1 cellular context compared by ENCODE assay signal in the genomic region with DNA sequence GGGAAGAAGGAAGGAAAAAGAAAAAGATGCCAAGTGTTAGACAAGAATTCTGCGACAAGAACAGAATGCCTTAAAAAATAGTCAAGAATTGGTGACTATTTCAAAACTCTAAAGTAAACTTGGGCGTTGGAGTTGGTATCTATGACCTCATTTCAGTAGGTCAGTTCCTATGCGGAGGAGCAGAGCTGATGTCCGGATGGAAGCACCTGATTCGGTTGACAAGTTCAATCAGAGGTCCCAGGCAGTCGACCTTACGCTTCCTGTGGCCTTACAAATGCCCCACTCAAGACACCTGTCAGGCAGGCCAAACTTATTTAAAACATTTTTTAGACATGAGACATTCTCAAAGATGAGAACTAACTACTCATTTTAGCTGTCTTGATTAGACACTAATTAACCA.
A peak's percentile ranks its signal among the peaks of the same experiment; 100 is the strongest.
TF ChIP-seq lines count a peak whose summit lies in the region.

No MANE protein-coding gene starts in this region.

TF ChIP-seq in K562, 482 proteins besides CTCF, POLR2A, EP300 and RAD21 (continued from another document):
- no peak for TF ChIP-seq ZNF311 (CRISPR knock-in tag; IDR thresholded peaks at IDR 0.05)
- TF ChIP-seq NCOA1 (IDR thresholded peaks at IDR 0.05; ENCODE audit: low read depth) = peak; percentile 31; the same call in 1 of the 2 replicates
- peak; percentile 51 to 70; a peak in 3 of 4 replicates for TF ChIP-seq TRIM24 (IDR thresholded peaks at IDR 0.05)
- TF ChIP-seq, protein P1, sequence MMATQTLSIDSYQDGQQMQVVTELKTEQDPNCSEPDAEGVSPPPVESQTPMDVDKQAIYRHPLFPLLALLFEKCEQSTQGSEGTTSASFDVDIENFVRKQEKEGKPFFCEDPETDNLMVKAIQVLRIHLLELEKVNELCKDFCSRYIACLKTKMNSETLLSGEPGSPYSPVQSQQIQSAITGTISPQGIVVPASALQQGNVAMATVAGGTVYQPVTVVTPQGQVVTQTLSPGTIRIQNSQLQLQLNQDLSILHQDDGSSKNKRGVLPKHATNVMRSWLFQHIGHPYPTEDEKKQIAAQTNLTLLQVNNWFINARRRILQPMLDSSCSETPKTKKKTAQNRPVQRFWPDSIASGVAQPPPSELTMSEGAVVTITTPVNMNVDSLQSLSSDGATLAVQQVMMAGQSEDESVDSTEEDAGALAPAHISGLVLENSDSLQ (IDR thresholded peaks at IDR 0.05) = peak; percentile 21; the same call in 1 of the 2 replicates
- peak; percentile 33; the same call in 1 of the 2 replicates for TF ChIP-seq ZEB2 (IDR thresholded peaks at IDR 0.05)
- TF ChIP-seq CCAR2 (IDR thresholded peaks at IDR 0.05; ENCODE audit: low read depth, low read length) = no peak
- peak; percentile 55; the same call in 1 of the 2 replicates for TF ChIP-seq POLR2AphosphoS5 (IDR thresholded peaks at IDR 0.05; ENCODE audit: control insufficient read depth, insufficient read depth, low read depth, low read length)
- peak; percentile 68 for TF ChIP-seq JUND (IDR thresholded peaks at IDR 0.05; ENCODE audit: borderline replicate concordance, low read depth, low read length)
- TF ChIP-seq JUND (tag; IDR thresholded peaks at IDR 0.05; ENCODE audit: borderline replicate concordance, low read depth, low read length) = peak; percentile 40; the same call in 1 of the 3 replicates
- TF ChIP-seq KDM1A (IDR thresholded peaks at IDR 0.05) = peak in 1 of 2 experiments; percentile 59; a peak in 1 of 4 replicates
- TF ChIP-seq MTA2 (IDR thresholded peaks at IDR 0.05; ENCODE audit: low read depth) = no peak
- TF ChIP-seq MEIS2 (IDR thresholded peaks at IDR 0.05; ENCODE audit: partially characterized antibody) = peak; percentile 23
- TF ChIP-seq CREBBP (IDR thresholded peaks at IDR 0.05; ENCODE audit: low read depth, low read length) = no peak
- 0 out of 3 replicates have a peak, but pooled peaks of 1 of the 2 experiments have one; percentile 66 for TF ChIP-seq CBX3 (IDR thresholded peaks at IDR 0.05; ENCODE audit: borderline replicate concordance in 1 of 2, low read length in 2 of 2)
- TF ChIP-seq SMARCA4 (IDR thresholded peaks at IDR 0.05) = peak; percentile 45; the same call in 1 of the 2 replicates
- no peak for TF ChIP-seq ESRRA (IDR thresholded peaks at IDR 0.05; ENCODE audit: borderline replicate concordance, low read depth)
- peak; percentile 62 for TF ChIP-seq ETV1 (tag; conservative IDR thresholded peaks at IDR 0.05; ENCODE audit: low read depth)
- no peak for TF ChIP-seq HDGF (IDR thresholded peaks at IDR 0.05)
- peak; percentile 74 for TF ChIP-seq CBFA2T2 (conservative IDR thresholded peaks at IDR 0.05)
- TF ChIP-seq STAT5A (IDR thresholded peaks at IDR 0.05; ENCODE audit: borderline replicate concordance, low read length) = peak; percentile 51
- peak; percentile 60 for TF ChIP-seq TCF3 (CRISPR knock-in tag; IDR thresholded peaks at IDR 0.05)
- TF ChIP-seq, protein P2, sequence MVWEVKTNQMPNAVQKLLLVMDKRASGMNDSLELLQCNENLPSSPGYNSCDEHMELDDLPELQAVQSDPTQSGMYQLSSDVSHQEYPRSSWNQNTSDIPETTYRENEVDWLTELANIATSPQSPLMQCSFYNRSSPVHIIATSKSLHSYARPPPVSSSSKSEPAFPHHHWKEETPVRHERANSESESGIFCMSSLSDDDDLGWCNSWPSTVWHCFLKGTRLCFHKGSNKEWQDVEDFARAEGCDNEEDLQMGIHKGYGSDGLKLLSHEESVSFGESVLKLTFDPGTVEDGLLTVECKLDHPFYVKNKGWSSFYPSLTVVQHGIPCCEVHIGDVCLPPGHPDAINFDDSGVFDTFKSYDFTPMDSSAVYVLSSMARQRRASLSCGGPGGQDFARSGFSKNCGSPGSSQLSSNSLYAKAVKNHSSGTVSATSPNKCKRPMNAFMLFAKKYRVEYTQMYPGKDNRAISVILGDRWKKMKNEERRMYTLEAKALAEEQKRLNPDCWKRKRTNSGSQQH (CRISPR knock-in tag; IDR thresholded peaks at IDR 0.05) = no peak
- no peak for TF ChIP-seq ZBED1 (IDR thresholded peaks at IDR 0.05)
- TF ChIP-seq, protein P3, sequence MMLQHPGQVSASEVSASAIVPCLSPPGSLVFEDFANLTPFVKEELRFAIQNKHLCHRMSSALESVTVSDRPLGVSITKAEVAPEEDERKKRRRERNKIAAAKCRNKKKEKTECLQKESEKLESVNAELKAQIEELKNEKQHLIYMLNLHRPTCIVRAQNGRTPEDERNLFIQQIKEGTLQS (IDR thresholded peaks at IDR 0.05) = peak; percentile 57
- TF ChIP-seq, protein P3 (CRISPR knock-in tag; conservative IDR thresholded peaks at IDR 0.05) = no peak
- TF ChIP-seq ARID1B (IDR thresholded peaks at IDR 0.05) = peak; percentile 59
- TF ChIP-seq NR2C2 (CRISPR knock-in tag; IDR thresholded peaks at IDR 0.05) = no peak
- TF ChIP-seq NR2C2 (tag; IDR thresholded peaks at IDR 0.05) = peak; percentile 22; the same call in 1 of the 2 replicates
- no peak for TF ChIP-seq ZKSCAN1 (IDR thresholded peaks at IDR 0.05; ENCODE audit: low read depth, low read length)
- TF ChIP-seq CXXC5 (CRISPR knock-in tag; IDR thresholded peaks at IDR 0.05) = 0 out of 2 replicates have a peak, but pooled peaks have one; percentile 16
- TF ChIP-seq L3MBTL2 (IDR thresholded peaks at IDR 0.05) = no peak
- TF ChIP-seq ZFX (CRISPR knock-in tag; IDR thresholded peaks at IDR 0.05) = peak; percentile 14; the same call in 1 of the 2 replicates
- peak; percentile 69 for TF ChIP-seq DPF2 (IDR thresholded peaks at IDR 0.05)
- TF ChIP-seq, protein P4, sequence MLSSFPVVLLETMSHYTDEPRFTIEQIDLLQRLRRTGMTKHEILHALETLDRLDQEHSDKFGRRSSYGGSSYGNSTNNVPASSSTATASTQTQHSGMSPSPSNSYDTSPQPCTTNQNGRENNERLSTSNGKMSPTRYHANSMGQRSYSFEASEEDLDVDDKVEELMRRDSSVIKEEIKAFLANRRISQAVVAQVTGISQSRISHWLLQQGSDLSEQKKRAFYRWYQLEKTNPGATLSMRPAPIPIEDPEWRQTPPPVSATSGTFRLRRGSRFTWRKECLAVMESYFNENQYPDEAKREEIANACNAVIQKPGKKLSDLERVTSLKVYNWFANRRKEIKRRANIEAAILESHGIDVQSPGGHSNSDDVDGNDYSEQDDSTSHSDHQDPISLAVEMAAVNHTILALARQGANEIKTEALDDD (IDR thresholded peaks at IDR 0.05) = peak; percentile 68; the same call in 1 of the 2 replicates
- peak; percentile 87 for TF ChIP-seq CBFA2T3 (IDR thresholded peaks at IDR 0.05)
- peak; percentile 35 for TF ChIP-seq NCOR1 (IDR thresholded peaks at IDR 0.05)
- TF ChIP-seq, protein P5, sequence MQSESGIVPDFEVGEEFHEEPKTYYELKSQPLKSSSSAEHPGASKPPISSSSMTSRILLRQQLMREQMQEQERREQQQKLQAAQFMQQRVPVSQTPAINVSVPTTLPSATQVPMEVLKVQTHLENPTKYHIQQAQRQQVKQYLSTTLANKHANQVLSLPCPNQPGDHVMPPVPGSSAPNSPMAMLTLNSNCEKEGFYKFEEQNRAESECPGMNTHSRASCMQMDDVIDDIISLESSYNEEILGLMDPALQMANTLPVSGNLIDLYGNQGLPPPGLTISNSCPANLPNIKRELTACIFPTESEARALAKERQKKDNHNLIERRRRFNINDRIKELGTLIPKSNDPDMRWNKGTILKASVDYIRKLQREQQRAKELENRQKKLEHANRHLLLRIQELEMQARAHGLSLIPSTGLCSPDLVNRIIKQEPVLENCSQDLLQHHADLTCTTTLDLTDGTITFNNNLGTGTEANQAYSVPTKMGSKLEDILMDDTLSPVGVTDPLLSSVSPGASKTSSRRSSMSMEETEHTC (IDR thresholded peaks at IDR 0.05) = peak; percentile 59; the same call in 1 of the 2 replicates
- TF ChIP-seq KLF16 (IDR thresholded peaks at IDR 0.05) = peak; percentile 59
- no peak for TF ChIP-seq MAFK (IDR thresholded peaks at IDR 0.05; ENCODE audit: low read length)
- TF ChIP-seq, protein P6, sequence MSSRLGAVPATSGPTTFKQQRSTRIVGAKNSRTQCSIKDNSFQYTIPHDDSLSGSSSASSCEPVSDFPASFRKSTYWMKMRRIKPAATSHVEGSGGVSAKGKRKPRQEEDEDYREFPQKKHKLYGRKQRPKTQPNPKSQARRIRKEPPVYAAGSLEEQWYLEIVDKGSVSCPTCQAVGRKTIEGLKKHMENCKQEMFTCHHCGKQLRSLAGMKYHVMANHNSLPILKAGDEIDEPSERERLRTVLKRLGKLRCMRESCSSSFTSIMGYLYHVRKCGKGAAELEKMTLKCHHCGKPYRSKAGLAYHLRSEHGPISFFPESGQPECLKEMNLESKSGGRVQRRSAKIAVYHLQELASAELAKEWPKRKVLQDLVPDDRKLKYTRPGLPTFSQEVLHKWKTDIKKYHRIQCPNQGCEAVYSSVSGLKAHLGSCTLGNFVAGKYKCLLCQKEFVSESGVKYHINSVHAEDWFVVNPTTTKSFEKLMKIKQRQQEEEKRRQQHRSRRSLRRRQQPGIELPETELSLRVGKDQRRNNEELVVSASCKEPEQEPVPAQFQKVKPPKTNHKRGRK (tag; IDR thresholded peaks at IDR 0.05) = peak; percentile 36; the same call in 1 of the 2 replicates
- TF ChIP-seq TEAD4 (IDR thresholded peaks at IDR 0.05; ENCODE audit: low read length) = peak; percentile 76
- TF ChIP-seq TEAD4 (CRISPR knock-in tag; IDR thresholded peaks at IDR 0.05; ENCODE audit: borderline replicate concordance) = no peak
- peak; percentile 61; the same call in 1 of the 2 replicates for TF ChIP-seq TAL1 (IDR thresholded peaks at IDR 0.05)
- TF ChIP-seq DMBX1 (CRISPR knock-in tag; IDR thresholded peaks at IDR 0.05; ENCODE audit: borderline replicate concordance) = peak; percentile 51; the same call in 1 of the 2 replicates
